8 cellular contexts compared by ENCODE assay signal in the genomic region with DNA sequence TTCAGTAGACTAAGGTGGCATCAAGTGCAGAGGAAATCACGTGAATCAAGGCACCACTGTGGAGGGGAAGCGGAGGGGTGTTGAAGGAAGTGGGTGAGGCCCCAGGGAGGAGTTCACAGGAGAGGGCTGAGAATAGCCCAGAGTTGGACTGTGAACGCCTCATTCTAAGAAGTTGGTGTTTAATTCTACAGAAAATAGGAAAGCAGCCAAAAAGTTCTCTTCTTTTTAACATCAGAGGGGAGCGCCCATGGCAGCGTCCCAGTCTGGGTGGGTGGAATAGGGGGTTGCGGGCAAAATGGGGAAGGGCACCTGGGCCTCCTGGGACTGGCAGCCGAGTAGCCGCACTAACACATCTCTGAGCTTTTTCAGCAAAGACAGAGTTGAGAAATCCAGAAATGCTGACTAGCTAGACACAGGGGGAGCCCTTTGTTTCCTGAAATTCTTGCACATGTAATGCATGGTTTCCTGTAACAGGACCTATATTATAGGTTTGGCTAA.
DNase-seq lines count a peak whose midpoint lies in the region; ATAC-seq and TF ChIP-seq lines count a peak whose summit lies in the region.

No MANE protein-coding gene starts in this region.

- peak overlapping the region; percentile 87 for H3K27ac Mint-ChIP-seq in activated CD4-positive, alpha-beta T cell treated with anti-CD3 and anti-CD28 coated beads for 36 hours
- no peak overlapping the region for H3K27ac Mint-ChIP-seq in endodermal cell

- H3K36me3 ChIP-seq in endodermal cell (ENCODE audit: control insufficient read depth, insufficient read depth, low read length), result no peaks in the 10 kb centered on the region

- intact Hi-C loops in activated CD4-positive, alpha-beta T cell treated with anti-CD3 and anti-CD28 coated beads for 36 hours (cut with DNase I, micrococcal nuclease), result loop anchor here (5.0 kb wide), 2 partner anchors 185 to 190 kb away; partner anchors contain the start of gene ARL5A (in 1 of the 2)

- H3K9me3 ChIP-seq in endodermal cell (ENCODE audit: control insufficient read depth, low read length), result peaks cover 7% of the 10 kb centered on the region

- no peaks in the 10 kb centered on the region for H3K4me1 ChIP-seq in endodermal cell (ENCODE audit: control insufficient read depth, insufficient read depth, low read length)

- 90 to 94% methylated on average over 5 to 8 of the region's 8 CpGs for WGBS in endodermal cell (ENCODE audit: insufficient coverage in 1 of 2, insufficient read length in 1 of 2), 2 experiments

- no peak overlapping the region for H3K27ac ChIP-seq in endodermal cell (ENCODE audit: low read depth, low read length)

- no peaks in the 10 kb centered on the region for H3K27me3 Mint-ChIP-seq in activated CD4-positive, alpha-beta T cell treated with anti-CD3 and anti-CD28 coated beads for 36 hours
- no peaks in the 10 kb centered on the region for H3K27me3 Mint-ChIP-seq in endodermal cell (ENCODE audit: insufficient read depth)

- H3K4me1 Mint-ChIP-seq in activated CD4-positive, alpha-beta T cell treated with anti-CD3 and anti-CD28 coated beads for 36 hours, result peaks cover 31% of the 10 kb centered on the region
- no peaks in the 10 kb centered on the region for H3K4me1 Mint-ChIP-seq in endodermal cell

- DNase-seq in activated CD4-positive, alpha-beta T cell treated with anti-CD3 and anti-CD28 coated beads for 36 hours, result peak; percentile 66
- DNase-seq in iPS-NIHi11 (ENCODE audit: low spot score), result peak; percentile 18
- peak; percentile 45 to 60 for DNase-seq in stimulated activated CD8-positive, alpha-beta memory T cell treated with anti-CD3 and anti-CD28 coated beads, Interleukin-7, amount 100 ng/mL, for 4 hours (ENCODE audit: low read depth in 2 of 2)
- no peak for DNase-seq in endodermal cell
- DNase-seq in dedifferentiated amniotic fluid mesenchymal stem cell (ENCODE audit: extremely low spot score), result no peak
- no peak for DNase-seq in RKO (ENCODE audit: low spot score)

- no peak overlapping the region for H3K4me3 ChIP-seq in endodermal cell (ENCODE audit: low read length)

- H3K36me3 Mint-ChIP-seq in activated CD4-positive, alpha-beta T cell treated with anti-CD3 and anti-CD28 coated beads for 36 hours (ENCODE audit: low read depth), result peaks cover 7% of the 10 kb centered on the region
- H3K36me3 Mint-ChIP-seq in endodermal cell (ENCODE audit: low read depth), result peaks cover 15% of the 10 kb centered on the region

- H3K9ac ChIP-seq in endodermal cell (ENCODE audit: extremely low read depth, low read length, poor library complexity, severe bottlenecking), result no peak overlapping the region

- ATAC-seq in GM19043 (IDR thresholded peaks at IDR 0.05; ENCODE audit: low read depth, unreplicated experiment), result peak; percentile 51
- peak; percentile 75 for ATAC-seq in HG03196 (IDR thresholded peaks at IDR 0.05; ENCODE audit: unreplicated experiment)
- peak; percentile 88 for ATAC-seq in activated CD4-positive, alpha-beta T cell treated with anti-CD3 and anti-CD28 coated beads for 36 hours

- TF ChIP-seq CTCF in endodermal cell (conservative IDR thresholded peaks at IDR 0.05), result no peak

- H3K9me3 Mint-ChIP-seq in activated CD4-positive, alpha-beta T cell treated with anti-CD3 and anti-CD28 coated beads for 36 hours (ENCODE audit: low read depth), result peaks cover 4% of the 10 kb centered on the region
- peaks cover 5% of the 10 kb centered on the region for H3K9me3 Mint-ChIP-seq in endodermal cell

- POLR2A ChIA-PET in activated CD4-positive, alpha-beta T cell treated with anti-CD3 and anti-CD28 coated beads for 36 hours (lab: Charles Lee), result no interaction called here

- H3K27me3 ChIP-seq in endodermal cell (ENCODE audit: control insufficient read depth, insufficient read depth, low read length, poor library complexity, severe bottlenecking), result no peaks in the 10 kb centered on the region

- CTCF ChIA-PET in activated CD4-positive, alpha-beta T cell treated with anti-CD3 and anti-CD28 coated beads for 36 hours (lab: Charles Lee), result interaction anchor here (0.9 kb wide), 1 partner anchor 182 kb away, joined by 3 read pairs; no protein-coding TSS in a partner anchor

- peak overlapping the region; percentile 6 for H3K4me3 Mint-ChIP-seq in activated CD4-positive, alpha-beta T cell treated with anti-CD3 and anti-CD28 coated beads for 36 hours
- H3K4me3 Mint-ChIP-seq in endodermal cell, result no peak overlapping the region

Comparison
In these comparisons a context has a peak if more than half of its experiments do, and no peak if none do; other contexts are left out.
1. DNase-seq: peak in activated CD4-positive, alpha-beta T cell treated with anti-CD3 and anti-CD28 coated beads for 36 hours (single experiment), iPS-NIHi11 (single experiment) and stimulated activated CD8-positive, alpha-beta memory T cell treated with anti-CD3 and anti-CD28 coated beads, Interleukin-7, amount 100 ng/mL, for 4 hours (2 of 2); none in endodermal cell (single experiment), dedifferentiated amniotic fluid mesenchymal stem cell (single experiment) and RKO (single experiment).
2. Peak in every context shown above with its lines, with median percentiles within 50 percentile points of each other: ATAC-seq.